In the genomic region with DNA sequence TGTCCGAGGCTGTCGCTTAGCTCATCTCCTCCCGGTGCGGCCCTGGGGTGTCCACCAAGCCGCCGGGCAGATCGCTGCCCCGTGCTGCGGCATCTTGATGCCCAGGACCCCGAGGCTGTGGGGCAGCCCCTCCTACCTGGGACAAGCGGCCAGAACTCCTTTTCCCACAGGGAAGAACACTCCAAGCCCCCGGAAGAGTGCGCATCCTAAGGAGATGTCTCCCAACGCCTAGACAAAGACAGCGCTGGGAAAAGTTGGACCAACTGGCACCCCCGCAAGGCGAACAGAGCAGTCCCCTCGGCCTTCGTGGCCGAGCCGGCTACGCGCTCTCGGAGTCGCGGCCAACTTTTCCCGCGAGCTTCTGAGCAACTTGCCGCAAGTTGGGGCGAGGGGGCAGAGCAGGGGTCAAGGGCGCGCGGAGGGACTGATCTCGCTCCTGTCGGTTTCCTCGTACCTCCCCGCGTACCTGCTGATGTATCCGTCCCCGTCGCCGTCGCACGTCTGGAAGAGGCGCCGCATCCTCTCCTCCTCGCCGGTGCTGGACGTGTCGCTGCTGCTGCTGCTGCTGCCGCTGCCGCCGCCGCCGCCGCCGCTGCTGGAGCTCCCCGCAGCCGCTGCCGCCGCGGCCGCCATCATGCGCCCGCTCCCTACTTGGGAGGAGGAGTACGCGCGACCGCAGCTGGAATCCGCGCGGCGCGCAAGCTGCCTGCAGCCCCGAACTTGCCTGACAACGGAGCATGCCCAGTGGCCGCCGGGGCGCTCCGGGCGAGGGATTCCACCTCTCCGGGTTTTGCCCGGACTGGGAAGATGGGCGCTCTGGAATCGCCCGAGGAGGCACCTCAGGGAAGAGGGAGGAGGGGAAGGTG, we compare ENCODE assay signal across 8 cellular contexts. TPM values are rescaled to one million over a fixed set of nuclear protein-coding genes. Genes with fewer than 3 reads are reported as not detected.
DNase-seq lines count a peak whose midpoint lies in the region; ATAC-seq and TF ChIP-seq lines count a peak whose summit lies in the region.

A gene (minus strand): TSS at position 675 of the 866 bp plus-strand sequence.

- H3K23ac ChIP-seq in H9 (ENCODE audit: insufficient read length, low read depth, low read length) = no peak within 1 kb of the TSS

- no peak within 1 kb of the TSS for H2BK12ac ChIP-seq in H9 (ENCODE audit: insufficient read length, low read depth, low read length)

- peak within 1 kb of the TSS; percentile 61 for H2AFZ ChIP-seq in H9 (ENCODE audit: low read length)

- H3K27me3 Mint-ChIP-seq in H9 (ENCODE audit: low read depth) = peaks cover 60% of the 10 kb centered on the region
- H3K27me3 Mint-ChIP-seq in activated naive CD4-positive, alpha-beta T cell treated with anti-CD3 and anti-CD28 coated beads for 36 hours (ENCODE audit: low read depth) = peaks cover 62% of the 10 kb centered on the region
- peaks cover 50 to 73% of the 10 kb centered on the region in 2 donors for H3K27me3 Mint-ChIP-seq in natural killer cell treated with Interleukin-12 subunit alpha and Interleukin-12 subunit beta and Interleukin-15 and Interleukin-18, amount 100 ng/mL, for 72 hours

- no peak within 1 kb of the TSS for H2AK5ac ChIP-seq in H9 (ENCODE audit: insufficient read length, low read length)

- H3K4me3 Mint-ChIP-seq in H9 = peak within 1 kb of the TSS; percentile 83 to 90
- peak within 1 kb of the TSS; percentile 75 for H3K4me3 Mint-ChIP-seq in activated naive CD4-positive, alpha-beta T cell treated with anti-CD3 and anti-CD28 coated beads for 36 hours
- peak within 1 kb of the TSS; percentile 53 for H3K4me3 Mint-ChIP-seq in natural killer cell treated with Interleukin-12 subunit alpha and Interleukin-12 subunit beta and Interleukin-15 and Interleukin-18, amount 100 ng/mL, for 72 hours

- no peaks in the 10 kb centered on the region for H3K79me2 ChIP-seq in H9 (ENCODE audit: insufficient read depth, low read length)

- peak in 1 of 2 donors; percentile 48 for TF ChIP-seq EP300 in tibial nerve (IDR thresholded peaks at IDR 0.05)

- no peak within 1 kb of the TSS for H2BK120ac ChIP-seq in H9 (ENCODE audit: low read depth, low read length, poor library complexity, severe bottlenecking)

- TF ChIP-seq CTCF in H9 (conservative IDR thresholded peaks at IDR 0.05) = no peak
- TF ChIP-seq CTCF in tibial nerve (IDR thresholded peaks at IDR 0.05) = no peak

- H3K9me3 ChIP-seq in BLaER1 treated with 17β-estradiol and CSF1 and Interleukin-3, amounts not matched to agents 10 nM and 100 nM (replicated peaks in 1 of 11) = peaks cover 36 to 50% (median 42%) of the 10 kb centered on the region in 11 experiments
- peaks cover 13% of the 10 kb centered on the region for H3K9me3 ChIP-seq in H9 (ENCODE audit: control insufficient read depth, low read depth, low read length)
- H3K9me3 ChIP-seq in tibial nerve = peaks cover 0 to 21% (median 8%) of the 10 kb centered on the region in 4 donors

- no peak within 1 kb of the TSS for H3K9ac ChIP-seq in BLaER1 treated with 17β-estradiol and CSF1 and Interleukin-3, amounts not matched to agents 10 nM and 100 nM
- H3K9ac ChIP-seq in H9 (ENCODE audit: extremely low read depth, insufficient read length, low read length) = peak within 1 kb of the TSS; percentile 49

- TF ChIP-seq POLR2A in tibial nerve (IDR thresholded peaks at IDR 0.05) = peak in 1 of 2 donors; percentile 18

- no peak within 1 kb of the TSS for H4K91ac ChIP-seq in H9 (ENCODE audit: insufficient read length, low read depth, low read length)

- H3K4me3 ChIP-seq in BLaER1 treated with 17β-estradiol and CSF1 and Interleukin-3, amounts not matched to agents 10 nM and 100 nM = peak within 1 kb of the TSS; percentile 28 to 57 (median 41); a peak in 18 of 20 replicates
- H3K4me3 ChIP-seq in tibial nerve = peak within 1 kb of the TSS; percentile 38 to 66 (median 52)

- no peak within 1 kb of the TSS for H4K5ac ChIP-seq in H9 (ENCODE audit: insufficient read length, low read depth, low read length)

- H3K4ac ChIP-seq in H9 (ENCODE audit: low read depth, low read length) = no peak within 1 kb of the TSS

- H3K9me3 Mint-ChIP-seq in H9 = peaks cover 29 to 36% of the 10 kb centered on the region in 2 experiments
- peaks cover 20% of the 10 kb centered on the region for H3K9me3 Mint-ChIP-seq in activated naive CD4-positive, alpha-beta T cell treated with anti-CD3 and anti-CD28 coated beads for 36 hours
- peaks cover 13% of the 10 kb centered on the region for H3K9me3 Mint-ChIP-seq in natural killer cell treated with Interleukin-12 subunit alpha and Interleukin-12 subunit beta and Interleukin-15 and Interleukin-18, amount 100 ng/mL, for 72 hours

- H3K4me2 ChIP-seq in BLaER1 treated with 17β-estradiol and CSF1 and Interleukin-3, amounts not matched to agents 10 nM and 100 nM = peak within 1 kb of the TSS; percentile 37 to 79 (median 46); a peak in 21 of 22 replicates
- H3K4me2 ChIP-seq in H9 (ENCODE audit: insufficient read depth, insufficient read length, low read length) = peak within 1 kb of the TSS; percentile 88

- H3K27me3 ChIP-seq in BLaER1 treated with 17β-estradiol and CSF1 and Interleukin-3, amounts not matched to agents 10 nM and 100 nM = peaks cover 46 to 96% (median 59%) of the 10 kb centered on the region in 11 experiments
- H3K27me3 ChIP-seq in H9 (ENCODE audit: insufficient read depth, low read length) = peaks cover 6% of the 10 kb centered on the region
- peaks cover 0 to 54% of the 10 kb centered on the region in 2 donors for H3K27me3 ChIP-seq in tibial nerve

- peaks cover 5 to 26% (median 22%) of the 10 kb centered on the region in 10 experiments; a peak in 19 of 20 replicates for H3K4me1 ChIP-seq in BLaER1 treated with 17β-estradiol and CSF1 and Interleukin-3, amounts not matched to agents 10 nM and 100 nM
- H3K4me1 ChIP-seq in H9 (ENCODE audit: insufficient read depth, low read length) (0 out of 2 replicates have a peak, but pooled peaks cover 2% of the 10 kb centered on the region), tibial nerve (peaks cover 0 to 24% (median 10%) of the 10 kb centered on the region in 4 donors)

- peak within 1 kb of the TSS; percentile 83 for H3K14ac ChIP-seq in H9 (ENCODE audit: insufficient read depth, low read length)

- H3K4me1 Mint-ChIP-seq in H9 = peaks cover 7 to 8% of the 10 kb centered on the region in 2 experiments; a peak in 2 of 4 replicates
- H3K4me1 Mint-ChIP-seq in activated naive CD4-positive, alpha-beta T cell treated with anti-CD3 and anti-CD28 coated beads for 36 hours (ENCODE audit: low read depth) = peaks cover 9% of the 10 kb centered on the region
- H3K4me1 Mint-ChIP-seq in natural killer cell treated with Interleukin-12 subunit alpha and Interleukin-12 subunit beta and Interleukin-15 and Interleukin-18, amount 100 ng/mL, for 72 hours (ENCODE audit: low read depth in 2 of 2) = peaks cover 6 to 13% of the 10 kb centered on the region in 2 donors

- H2BK15ac ChIP-seq in H9 (ENCODE audit: low read depth, low read length) = no peak within 1 kb of the TSS

- no peaks in the 10 kb centered on the region for H3K79me1 ChIP-seq in H9 (ENCODE audit: insufficient read depth, low read depth, low read length, poor library complexity, severe bottlenecking)

- H3K36me3 Mint-ChIP-seq in H9 (ENCODE audit: insufficient read depth in 1 of 3, low read depth in 3 of 3) = peaks cover 16 to 29% (median 18%) of the 10 kb centered on the region in 3 experiments
- peaks cover 2% of the 10 kb centered on the region for H3K36me3 Mint-ChIP-seq in activated naive CD4-positive, alpha-beta T cell treated with anti-CD3 and anti-CD28 coated beads for 36 hours (ENCODE audit: low read depth)
- peaks cover 18% of the 10 kb centered on the region for H3K36me3 Mint-ChIP-seq in natural killer cell treated with Interleukin-12 subunit alpha and Interleukin-12 subunit beta and Interleukin-15 and Interleukin-18, amount 100 ng/mL, for 72 hours

- H3K18ac ChIP-seq in H9 (ENCODE audit: insufficient read length, low read depth, low read length) = peak within 1 kb of the TSS; percentile 86

- no peak within 1 kb of the TSS for H3K27ac ChIP-seq in BLaER1 treated with 17β-estradiol and CSF1 and Interleukin-3, amounts not matched to agents 10 nM and 100 nM
- H3K27ac ChIP-seq in H9 (ENCODE audit: insufficient read length, low read depth, low read length) (no peak within 1 kb of the TSS), tibial nerve (peak within 1 kb of the TSS in 2 of 4 donors; percentile 60 to 75)

- DNase-seq in H9 = peak; percentile 89
- peak; percentile 61 for DNase-seq in NCI-H526 treated with DMSO at 0.1 percent for 48 hours (lab: John Stamatoyannopoulos, UW)
- peak; percentile 49 for DNase-seq in activated naive CD4-positive, alpha-beta T cell treated with anti-CD3 and anti-CD28 coated beads for 36 hours
- DNase-seq in foreskin melanocyte = peak; percentile 43
- DNase-seq in natural killer cell treated with Interleukin-12 subunit alpha and Interleukin-12 subunit beta and Interleukin-15 and Interleukin-18, amount 100 ng/mL, for 72 hours (ENCODE audit: low spot score) = no peak
- peak; percentile 61 to 67 for DNase-seq in tibial nerve (ENCODE audit: low spot score in 2 of 2)

- peak; percentile 50 for ATAC-seq in natural killer cell treated with Interleukin-12 subunit alpha and Interleukin-12 subunit beta and Interleukin-15 and Interleukin-18, amount 100 ng/mL, for 72 hours
- ATAC-seq in HG03039 (IDR thresholded peaks at IDR 0.05; ENCODE audit: unreplicated experiment) = no peak

- H3K23me2 ChIP-seq in H9 (ENCODE audit: insufficient read length, low read depth, low read length, poor library complexity, severe bottlenecking) = peaks cover 12% of the 10 kb centered on the region

- H2BK5ac ChIP-seq in H9 (ENCODE audit: insufficient read length, low read length) = no peak within 1 kb of the TSS

- no CpG with 5 or more reads among the region's 86 CpGs for WGBS in H9 (ENCODE audit: extremely low coverage, insufficient read length, low lambda C conversion rate)
- WGBS in tibial nerve, 2 donors = 1 to 2% methylated on average over 42 to 73 of the region's 86 CpGs

- no peak within 1 kb of the TSS for H3T11ph ChIP-seq in H9 (ENCODE audit: low read length)

- peaks cover 0 to 28% (median 0%) of the 10 kb centered on the region in 11 experiments; a peak in 4 of 22 replicates for H4K20me1 ChIP-seq in BLaER1 treated with 17β-estradiol and CSF1 and Interleukin-3, amounts not matched to agents 10 nM and 100 nM
- H4K20me1 ChIP-seq in H9 (ENCODE audit: control insufficient read depth, insufficient read depth, insufficient read length) = no peaks in the 10 kb centered on the region

- no peak within 1 kb of the TSS for H3K56ac ChIP-seq in H9 (ENCODE audit: insufficient read length, low read depth, low read length)

- H3K27ac Mint-ChIP-seq in H9 = peak within 1 kb of the TSS in 1 of 3 experiments; percentile 64; a peak in 1 of 7 replicates
- no peak within 1 kb of the TSS for H3K27ac Mint-ChIP-seq in activated naive CD4-positive, alpha-beta T cell treated with anti-CD3 and anti-CD28 coated beads for 36 hours
- H3K27ac Mint-ChIP-seq in natural killer cell treated with Interleukin-12 subunit alpha and Interleukin-12 subunit beta and Interleukin-15 and Interleukin-18, amount 100 ng/mL, for 72 hours = no peak within 1 kb of the TSS

- no peak within 1 kb of the TSS for H2BK20ac ChIP-seq in H9 (ENCODE audit: low read depth, low read length, poor library complexity, severe bottlenecking)

- CTCF ChIA-PET in activated naive CD4-positive, alpha-beta T cell treated with anti-CD3 and anti-CD28 coated beads for 36 hours (lab: Charles Lee) = interaction anchor here (0.6 to 1.1 kb wide), 3 partner anchors 22 to 25 kb away, joined by 3 read pairs; no protein-coding TSS in a partner anchor

- intact Hi-C loops in activated naive CD4-positive, alpha-beta T cell treated with anti-CD3 and anti-CD28 coated beads for 36 hours (cut with micrococcal nuclease) = loop anchor here (1.0 kb wide), 1 partner anchor 25 kb away; a partner anchor contains a TSS

- no peak within 1 kb of the TSS for H4K8ac ChIP-seq in H9 (replicated peaks; ENCODE audit: insufficient read length, low read depth, low read length)

- 0 out of 22 replicates have a peak, but pooled peaks cover 0 to 6% (median 0%) of the 10 kb centered on the region in 11 experiments for H3K36me3 ChIP-seq in BLaER1 treated with 17β-estradiol and CSF1 and Interleukin-3, amounts not matched to agents 10 nM and 100 nM
- no peaks in the 10 kb centered on the region for H3K36me3 ChIP-seq in tibial nerve

RNA-seq across cellular contexts. Expression of the gene that starts here (rescaled TPM):
- total RNA-seq in H9 (2021) (7.6 and 7.9 TPM in 2 replicates), tibial nerve (100 to 1,000 TPM in 1 of 4 donors, 10 to 100 TPM in 3; 55.5 to 122 (median 80.9) TPM)
- total RNA-seq in activated naive CD4-positive, alpha-beta T cell treated with anti-CD3 and anti-CD28 coated beads for 36 hours = under 1 TPM; 0.62 to 0.81 TPM
- total RNA-seq in natural killer cell treated with Interleukin-12 subunit alpha and Interleukin-12 subunit beta and Interleukin-15 and Interleukin-18, amount 100 ng/mL, for 72 hours = 1 to 10 TPM in 1 of 2 donors, under 1 TPM in 1; 0.45 to 3.8 TPM

Comparison
In these comparisons a context has a peak if more than half of its experiments do, and no peak if none do; other contexts are left out.
1. Peak in DNase-seq in activated naive CD4-positive, alpha-beta T cell treated with anti-CD3 and anti-CD28 coated beads for 36 hours; RNA of the gene not detected or under 1 TPM.